1 cellular context compared by ENCODE assay signal in the genomic region with DNA sequence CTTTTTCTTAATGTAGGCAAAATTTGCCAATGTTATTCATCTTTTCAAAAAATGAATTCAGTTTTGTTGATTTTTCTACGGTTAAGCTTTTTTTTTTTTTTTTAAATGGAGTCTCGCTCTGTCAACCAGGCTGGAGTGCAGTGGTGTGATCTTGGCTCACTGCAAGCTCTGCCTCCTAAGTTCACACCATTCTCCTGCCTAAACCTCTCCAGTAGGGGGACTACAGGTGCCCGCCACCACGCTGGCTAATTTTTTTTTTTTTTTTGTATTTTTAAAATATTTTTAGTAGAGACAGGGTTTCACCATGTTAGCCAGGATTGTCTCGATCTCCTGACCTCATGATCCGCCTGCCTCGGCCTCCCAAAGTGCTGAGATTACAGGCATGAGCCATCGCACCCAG.
TF ChIP-seq lines count a peak whose summit lies in the region.

No MANE protein-coding gene starts in this region.

TF ChIP-seq in HepG2, 621 proteins besides CTCF, POLR2A, EP300 and RAD21:
- TF ChIP-seq, protein P1, sequence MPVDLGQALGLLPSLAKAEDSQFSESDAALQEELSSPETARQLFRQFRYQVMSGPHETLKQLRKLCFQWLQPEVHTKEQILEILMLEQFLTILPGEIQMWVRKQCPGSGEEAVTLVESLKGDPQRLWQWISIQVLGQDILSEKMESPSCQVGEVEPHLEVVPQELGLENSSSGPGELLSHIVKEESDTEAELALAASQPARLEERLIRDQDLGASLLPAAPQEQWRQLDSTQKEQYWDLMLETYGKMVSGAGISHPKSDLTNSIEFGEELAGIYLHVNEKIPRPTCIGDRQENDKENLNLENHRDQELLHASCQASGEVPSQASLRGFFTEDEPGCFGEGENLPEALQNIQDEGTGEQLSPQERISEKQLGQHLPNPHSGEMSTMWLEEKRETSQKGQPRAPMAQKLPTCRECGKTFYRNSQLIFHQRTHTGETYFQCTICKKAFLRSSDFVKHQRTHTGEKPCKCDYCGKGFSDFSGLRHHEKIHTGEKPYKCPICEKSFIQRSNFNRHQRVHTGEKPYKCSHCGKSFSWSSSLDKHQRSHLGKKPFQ (CRISPR knock-in tag; IDR thresholded peaks at IDR 0.05; ENCODE audit: insufficient replicate concordance), result peak; percentile 70
